Comparison of ENCODE assay signal across 9 cellular contexts in genomic region chr2:222672068-222672401, GRCh38. TPM values are rescaled to one million over a fixed set of nuclear protein-coding genes. Genes with fewer than 3 reads are reported as not detected.
DNase-seq lines count a peak whose midpoint lies in the region; ATAC-seq and TF ChIP-seq lines count a peak whose summit lies in the region.
"Had no signal": no experiment of that assay in that cellular context is flagged by ENCODE, and none has a peak within 500 bp of the region (broad histone marks: within the 10 kb centered on the region; RNA-seq: fewer than 3 reads in every experiment).

No MANE protein-coding gene starts in this region.

- peaks cover 0 to 30% (median 2%) of the 10 kb centered on the region in 4 donors for H3K4me1 ChIP-seq in right lobe of liver
- H3K4me1 ChIP-seq in stomach: peaks cover 0 to 18% (median 14%) of the 10 kb centered on the region in 4 donors

- DNase-seq in T-helper 2 cell treated with Interferon-gamma antibody and Interleukin-4, amounts not matched to agents 5 μg/mL and 100 μg/mL, for 36 hours (ENCODE audit: low spot score): no peak
- no peak for DNase-seq in T-helper 2 cell
- DNase-seq in choroid plexus epithelial cell (ENCODE audit: low read depth): no peak
- DNase-seq in right lobe of liver: no peak
- no peak for DNase-seq in stomach
- DNase-seq in NOMO-1 treated with DMSO at 0.1 percent for 48 hours (lab: John Stamatoyannopoulos, UW; ENCODE audit: unreplicated experiment): no peak
- DNase-seq in dermis blood vessel endothelial cell: no peak
- no peak for DNase-seq in amniotic stem cell (lab: John Stamatoyannopoulos, UW)

- H3K9me3 ChIP-seq in right lobe of liver (no peaks in the 10 kb centered on the region), stomach (no peaks in the 10 kb centered on the region)

- peak overlapping the region; percentile 54 for H3K4me3 ChIP-seq in choroid plexus epithelial cell (ENCODE audit: low read depth, low read length)
- H3K4me3 ChIP-seq in right lobe of liver: peak overlapping the region; percentile 47 to 83 (median 66)
- H3K4me3 ChIP-seq in stomach: peak overlapping the region; percentile 50 to 68 (median 52)

- intact Hi-C loops in right lobe of liver (cut with DNase I) (no loop called here), stomach (cut with DNase I; ENCODE audit: low total_unique reads) (no loop called here)

- no peak overlapping the region for H3K27ac Mint-ChIP-seq in T-helper 2 cell treated with Interferon-gamma antibody and Interleukin-4, amounts not matched to agents 5 μg/mL and 100 μg/mL, for 36 hours

- ATAC-seq in right lobe of liver: peak; percentile 24 to 33 (median 27)

- no peak for TF ChIP-seq CTCF in choroid plexus epithelial cell (conservative IDR thresholded peaks at IDR 0.05; ENCODE audit: low read depth, low read length)
- no peak for TF ChIP-seq CTCF in right lobe of liver (IDR thresholded peaks at IDR 0.05)
- TF ChIP-seq CTCF in stomach (IDR thresholded peaks at IDR 0.05): no peak

- peaks cover 5% of the 10 kb centered on the region for H3K4me1 Mint-ChIP-seq in T-helper 2 cell treated with Interferon-gamma antibody and Interleukin-4, amounts not matched to agents 5 μg/mL and 100 μg/mL, for 36 hours (ENCODE audit: low read depth)

- peak overlapping the region; percentile 7 to 89 (median 65) for H3K27ac ChIP-seq in right lobe of liver
- H3K27ac ChIP-seq in stomach: peak overlapping the region in 3 of 5 donors; percentile 17 to 55 (median 38)

- no peaks in the 10 kb centered on the region for H3K9me3 Mint-ChIP-seq in T-helper 2 cell treated with Interferon-gamma antibody and Interleukin-4, amounts not matched to agents 5 μg/mL and 100 μg/mL, for 36 hours

- no peak for TF ChIP-seq EP300 in stomach (IDR thresholded peaks at IDR 0.05)

- TF ChIP-seq POLR2A in right lobe of liver (IDR thresholded peaks at IDR 0.05) (no peak), stomach (IDR thresholded peaks at IDR 0.05) (no peak)

- H3K36me3 ChIP-seq in right lobe of liver (no peaks in the 10 kb centered on the region), stomach (no peaks in the 10 kb centered on the region)

- H3K36me3 Mint-ChIP-seq in T-helper 2 cell treated with Interferon-gamma antibody and Interleukin-4, amounts not matched to agents 5 μg/mL and 100 μg/mL, for 36 hours (ENCODE audit: low read depth): no peaks in the 10 kb centered on the region

- H3K27me3 Mint-ChIP-seq in T-helper 2 cell treated with Interferon-gamma antibody and Interleukin-4, amounts not matched to agents 5 μg/mL and 100 μg/mL, for 36 hours (ENCODE audit: low read depth): peaks cover 67% of the 10 kb centered on the region

- H3K27me3 ChIP-seq in right lobe of liver (no peaks in the 10 kb centered on the region), stomach (peaks cover 0 to 19% (median 9%) of the 10 kb centered on the region in 3 donors)

- H3K4me3 Mint-ChIP-seq in T-helper 2 cell treated with Interferon-gamma antibody and Interleukin-4, amounts not matched to agents 5 μg/mL and 100 μg/mL, for 36 hours: peak overlapping the region; percentile 67

- 7% methylated on average over 9 of the region's 10 CpGs for WGBS in right lobe of liver (ENCODE audit: insufficient coverage, low coverage, low lambda C conversion rate, missing lambda C conversion rate)
- 7 to 24% (median 8%) methylated on average over 10 of the region's 10 CpGs for WGBS in stomach, 5 donors

RNA-seq across cellular contexts. Expression of gene MOGAT1, which starts 0.6 kb away (rescaled TPM):
- 1 to 10 TPM in 4 of 6 experiments, under 1 TPM in 2; 0.50 to 8.1 (median 3.4) TPM for total RNA-seq in right lobe of liver
- 1 to 10 TPM in 1 of 5 donors, not detected in 4; 1.8 TPM for total RNA-seq in stomach
- under 1 TPM in 1 of 3 donors, not detected in 2; 0.15 TPM for polyA plus RNA-seq in stomach
- not detected in 2 replicates for total RNA-seq in dermis blood vessel endothelial cell
- total RNA-seq: lung microvascular endothelial cell had no signal

RNA-seq across cellular contexts. Expression of gene FARSB, which starts 16.1 kb away (rescaled TPM):
- total RNA-seq in right lobe of liver (10 to 100 TPM in 2 of 6 experiments, 1 to 10 TPM in 4; 6.2 to 14.2 (median 9.0) TPM), stomach (10 to 100 TPM in 2 of 5 donors, 1 to 10 TPM in 3; 1.4 to 26.3 (median 5.8) TPM), dermis blood vessel endothelial cell (5.4 and 14.1 TPM in 2 replicates)
- polyA plus RNA-seq in stomach: 10 to 100 TPM; 15.1 to 17.5 (median 17.3) TPM
